ENCODE assay signal across 1 cellular context in the genomic region with DNA sequence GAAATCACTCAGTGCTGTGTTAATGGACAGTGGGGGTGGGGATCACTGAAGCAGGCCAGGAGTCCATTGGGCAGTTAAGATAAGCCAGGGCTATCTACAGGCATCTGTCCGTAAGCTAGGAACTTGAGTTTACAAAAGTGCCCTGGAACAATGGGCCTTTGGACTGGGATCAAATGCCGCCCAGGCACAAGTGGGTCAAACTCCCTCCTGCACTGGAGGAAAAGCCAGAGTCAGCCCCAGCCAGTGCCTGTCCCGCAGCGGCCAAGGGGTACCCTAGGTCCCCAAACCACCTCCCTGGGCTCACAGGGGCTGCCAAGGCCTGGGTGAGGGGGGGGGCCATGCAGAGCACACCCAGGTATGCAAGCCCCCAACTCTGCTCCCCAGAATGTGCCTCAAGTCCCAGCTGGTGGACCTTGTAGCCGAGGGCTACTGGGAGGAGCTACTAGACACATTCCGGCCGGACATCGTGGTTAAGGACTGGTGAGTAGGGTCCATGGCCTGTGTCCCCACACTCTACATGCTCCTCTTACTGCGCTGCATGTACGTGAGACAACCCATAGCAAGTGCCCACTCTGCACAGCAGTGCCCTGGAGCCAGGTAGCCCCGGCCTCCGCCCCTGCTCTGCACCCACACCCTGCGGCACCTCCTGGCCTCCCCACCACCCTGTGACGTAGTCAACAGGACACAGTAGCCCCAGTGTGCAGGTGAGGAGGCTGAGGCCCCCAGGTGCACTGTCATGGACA.
TF ChIP-seq lines count a peak whose summit lies in the region.

No MANE protein-coding gene starts in this region.

TF ChIP-seq in K562, 482 proteins besides CTCF, POLR2A, EP300 and RAD21 (continued from another document and continues in another):
- TF ChIP-seq, protein P1, sequence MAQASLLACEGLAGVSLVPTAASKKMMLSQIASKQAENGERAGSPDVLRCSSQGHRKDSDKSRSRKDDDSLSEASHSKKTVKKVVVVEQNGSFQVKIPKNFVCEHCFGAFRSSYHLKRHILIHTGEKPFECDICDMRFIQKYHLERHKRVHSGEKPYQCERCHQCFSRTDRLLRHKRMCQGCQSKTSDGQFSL (CRISPR knock-in tag; IDR thresholded peaks at IDR 0.05) = peak; percentile 90
- TF ChIP-seq, protein P1 (tag; IDR thresholded peaks at IDR 0.05) = peak in 1 of 2 experiments; percentile 26; a peak in 1 of 4 replicates
- TF ChIP-seq, protein P2, sequence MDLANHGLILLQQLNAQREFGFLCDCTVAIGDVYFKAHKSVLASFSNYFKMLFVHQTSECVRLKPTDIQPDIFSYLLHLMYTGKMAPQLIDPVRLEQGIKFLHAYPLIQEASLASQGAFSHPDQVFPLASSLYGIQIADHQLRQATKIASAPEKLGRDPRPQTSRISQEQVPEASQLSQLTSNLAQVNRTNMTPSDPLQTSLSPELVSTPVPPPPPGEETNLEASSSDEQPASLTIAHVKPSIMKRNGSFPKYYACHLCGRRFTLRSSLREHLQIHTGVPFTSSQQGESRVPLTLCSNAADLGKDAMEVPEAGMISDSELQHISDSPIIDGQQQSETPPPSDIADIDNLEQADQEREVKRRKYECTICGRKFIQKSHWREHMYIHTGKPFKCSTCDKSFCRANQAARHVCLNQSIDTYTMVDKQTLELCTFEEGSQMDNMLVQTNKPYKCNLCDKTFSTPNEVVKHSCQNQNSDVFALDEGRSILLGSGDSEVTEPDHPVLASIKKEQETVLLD (IDR thresholded peaks at IDR 0.05) = peak; percentile 51; the same call in 1 of the 2 replicates
- TF ChIP-seq POLR2AphosphoS5 (IDR thresholded peaks at IDR 0.05; ENCODE audit: control insufficient read depth, insufficient read depth, low read depth, low read length) = peak; percentile 79
- TF ChIP-seq DIDO1 (tag; IDR thresholded peaks at IDR 0.05; ENCODE audit: low read depth) = no peak
- no peak for TF ChIP-seq ZNF699 (CRISPR knock-in tag; IDR thresholded peaks at IDR 0.05; ENCODE audit: insufficient replicate concordance)
- TF ChIP-seq, protein P3, sequence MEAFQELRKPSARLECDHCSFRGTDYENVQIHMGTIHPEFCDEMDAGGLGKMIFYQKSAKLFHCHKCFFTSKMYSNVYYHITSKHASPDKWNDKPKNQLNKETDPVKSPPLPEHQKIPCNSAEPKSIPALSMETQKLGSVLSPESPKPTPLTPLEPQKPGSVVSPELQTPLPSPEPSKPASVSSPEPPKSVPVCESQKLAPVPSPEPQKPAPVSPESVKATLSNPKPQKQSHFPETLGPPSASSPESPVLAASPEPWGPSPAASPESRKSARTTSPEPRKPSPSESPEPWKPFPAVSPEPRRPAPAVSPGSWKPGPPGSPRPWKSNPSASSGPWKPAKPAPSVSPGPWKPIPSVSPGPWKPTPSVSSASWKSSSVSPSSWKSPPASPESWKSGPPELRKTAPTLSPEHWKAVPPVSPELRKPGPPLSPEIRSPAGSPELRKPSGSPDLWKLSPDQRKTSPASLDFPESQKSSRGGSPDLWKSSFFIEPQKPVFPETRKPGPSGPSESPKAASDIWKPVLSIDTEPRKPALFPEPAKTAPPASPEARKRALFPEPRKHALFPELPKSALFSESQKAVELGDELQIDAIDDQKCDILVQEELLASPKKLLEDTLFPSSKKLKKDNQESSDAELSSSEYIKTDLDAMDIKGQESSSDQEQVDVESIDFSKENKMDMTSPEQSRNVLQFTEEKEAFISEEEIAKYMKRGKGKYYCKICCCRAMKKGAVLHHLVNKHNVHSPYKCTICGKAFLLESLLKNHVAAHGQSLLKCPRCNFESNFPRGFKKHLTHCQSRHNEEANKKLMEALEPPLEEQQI (IDR thresholded peaks at IDR 0.05) = no peak
- no peak for TF ChIP-seq PCBP1 (IDR thresholded peaks at IDR 0.05; ENCODE audit: low read depth, low read length, poor library complexity, severe bottlenecking)
- TF ChIP-seq NFRKB (IDR thresholded peaks at IDR 0.05; ENCODE audit: low read depth) = no peak
- no peak for TF ChIP-seq ZNF133 (CRISPR knock-in tag; IDR thresholded peaks at IDR 0.05)
- TF ChIP-seq, protein P4, sequence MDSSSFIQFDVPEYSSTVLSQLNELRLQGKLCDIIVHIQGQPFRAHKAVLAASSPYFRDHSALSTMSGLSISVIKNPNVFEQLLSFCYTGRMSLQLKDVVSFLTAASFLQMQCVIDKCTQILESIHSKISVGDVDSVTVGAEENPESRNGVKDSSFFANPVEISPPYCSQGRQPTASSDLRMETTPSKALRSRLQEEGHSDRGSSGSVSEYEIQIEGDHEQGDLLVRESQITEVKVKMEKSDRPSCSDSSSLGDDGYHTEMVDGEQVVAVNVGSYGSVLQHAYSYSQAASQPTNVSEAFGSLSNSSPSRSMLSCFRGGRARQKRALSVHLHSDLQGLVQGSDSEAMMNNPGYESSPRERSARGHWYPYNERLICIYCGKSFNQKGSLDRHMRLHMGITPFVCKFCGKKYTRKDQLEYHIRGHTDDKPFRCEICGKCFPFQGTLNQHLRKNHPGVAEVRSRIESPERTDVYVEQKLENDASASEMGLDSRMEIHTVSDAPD (CRISPR knock-in tag; IDR thresholded peaks at IDR 0.05) = no peak
- TF ChIP-seq PURB (CRISPR knock-in tag; IDR thresholded peaks at IDR 0.05; ENCODE audit: low read depth) = no peak
- TF ChIP-seq, protein P5, sequence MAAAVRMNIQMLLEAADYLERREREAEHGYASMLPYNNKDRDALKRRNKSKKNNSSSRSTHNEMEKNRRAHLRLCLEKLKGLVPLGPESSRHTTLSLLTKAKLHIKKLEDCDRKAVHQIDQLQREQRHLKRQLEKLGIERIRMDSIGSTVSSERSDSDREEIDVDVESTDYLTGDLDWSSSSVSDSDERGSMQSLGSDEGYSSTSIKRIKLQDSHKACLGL (CRISPR knock-in tag; IDR thresholded peaks at IDR 0.05; ENCODE audit: borderline replicate concordance, poor library complexity, severe bottlenecking) = no peak
- TF ChIP-seq, protein P6, sequence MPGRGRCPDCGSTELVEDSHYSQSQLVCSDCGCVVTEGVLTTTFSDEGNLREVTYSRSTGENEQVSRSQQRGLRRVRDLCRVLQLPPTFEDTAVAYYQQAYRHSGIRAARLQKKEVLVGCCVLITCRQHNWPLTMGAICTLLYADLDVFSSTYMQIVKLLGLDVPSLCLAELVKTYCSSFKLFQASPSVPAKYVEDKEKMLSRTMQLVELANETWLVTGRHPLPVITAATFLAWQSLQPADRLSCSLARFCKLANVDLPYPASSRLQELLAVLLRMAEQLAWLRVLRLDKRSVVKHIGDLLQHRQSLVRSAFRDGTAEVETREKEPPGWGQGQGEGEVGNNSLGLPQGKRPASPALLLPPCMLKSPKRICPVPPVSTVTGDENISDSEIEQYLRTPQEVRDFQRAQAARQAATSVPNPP (IDR thresholded peaks at IDR 0.05; ENCODE audit: borderline replicate concordance, insufficient read depth, insufficient read length) = no peak
- TF ChIP-seq CEBPG (CRISPR knock-in tag; IDR thresholded peaks at IDR 0.05) = no peak
- no peak for TF ChIP-seq CEBPG (tag; conservative IDR thresholded peaks at IDR 0.05 in 1 of 2, IDR thresholded peaks at IDR 0.05 in 1 of 2)
- peak; percentile 47; the same call in 1 of the 2 replicates for TF ChIP-seq ZEB2 (IDR thresholded peaks at IDR 0.05)
- TF ChIP-seq, protein P7, sequence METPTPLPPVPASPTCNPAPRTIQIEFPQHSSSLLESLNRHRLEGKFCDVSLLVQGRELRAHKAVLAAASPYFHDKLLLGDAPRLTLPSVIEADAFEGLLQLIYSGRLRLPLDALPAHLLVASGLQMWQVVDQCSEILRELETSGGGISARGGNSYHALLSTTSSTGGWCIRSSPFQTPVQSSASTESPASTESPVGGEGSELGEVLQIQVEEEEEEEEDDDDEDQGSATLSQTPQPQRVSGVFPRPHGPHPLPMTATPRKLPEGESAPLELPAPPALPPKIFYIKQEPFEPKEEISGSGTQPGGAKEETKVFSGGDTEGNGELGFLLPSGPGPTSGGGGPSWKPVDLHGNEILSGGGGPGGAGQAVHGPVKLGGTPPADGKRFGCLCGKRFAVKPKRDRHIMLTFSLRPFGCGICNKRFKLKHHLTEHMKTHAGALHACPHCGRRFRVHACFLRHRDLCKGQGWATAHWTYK (CRISPR knock-in tag; IDR thresholded peaks at IDR 0.05) = no peak
- TF ChIP-seq RBM17 (IDR thresholded peaks at IDR 0.05; ENCODE audit: borderline replicate concordance, low read depth, low read length) = no peak
- no peak for TF ChIP-seq ASH1L (IDR thresholded peaks at IDR 0.05; ENCODE audit: borderline replicate concordance, low read depth, partially characterized antibody)
- TF ChIP-seq, protein P8, sequence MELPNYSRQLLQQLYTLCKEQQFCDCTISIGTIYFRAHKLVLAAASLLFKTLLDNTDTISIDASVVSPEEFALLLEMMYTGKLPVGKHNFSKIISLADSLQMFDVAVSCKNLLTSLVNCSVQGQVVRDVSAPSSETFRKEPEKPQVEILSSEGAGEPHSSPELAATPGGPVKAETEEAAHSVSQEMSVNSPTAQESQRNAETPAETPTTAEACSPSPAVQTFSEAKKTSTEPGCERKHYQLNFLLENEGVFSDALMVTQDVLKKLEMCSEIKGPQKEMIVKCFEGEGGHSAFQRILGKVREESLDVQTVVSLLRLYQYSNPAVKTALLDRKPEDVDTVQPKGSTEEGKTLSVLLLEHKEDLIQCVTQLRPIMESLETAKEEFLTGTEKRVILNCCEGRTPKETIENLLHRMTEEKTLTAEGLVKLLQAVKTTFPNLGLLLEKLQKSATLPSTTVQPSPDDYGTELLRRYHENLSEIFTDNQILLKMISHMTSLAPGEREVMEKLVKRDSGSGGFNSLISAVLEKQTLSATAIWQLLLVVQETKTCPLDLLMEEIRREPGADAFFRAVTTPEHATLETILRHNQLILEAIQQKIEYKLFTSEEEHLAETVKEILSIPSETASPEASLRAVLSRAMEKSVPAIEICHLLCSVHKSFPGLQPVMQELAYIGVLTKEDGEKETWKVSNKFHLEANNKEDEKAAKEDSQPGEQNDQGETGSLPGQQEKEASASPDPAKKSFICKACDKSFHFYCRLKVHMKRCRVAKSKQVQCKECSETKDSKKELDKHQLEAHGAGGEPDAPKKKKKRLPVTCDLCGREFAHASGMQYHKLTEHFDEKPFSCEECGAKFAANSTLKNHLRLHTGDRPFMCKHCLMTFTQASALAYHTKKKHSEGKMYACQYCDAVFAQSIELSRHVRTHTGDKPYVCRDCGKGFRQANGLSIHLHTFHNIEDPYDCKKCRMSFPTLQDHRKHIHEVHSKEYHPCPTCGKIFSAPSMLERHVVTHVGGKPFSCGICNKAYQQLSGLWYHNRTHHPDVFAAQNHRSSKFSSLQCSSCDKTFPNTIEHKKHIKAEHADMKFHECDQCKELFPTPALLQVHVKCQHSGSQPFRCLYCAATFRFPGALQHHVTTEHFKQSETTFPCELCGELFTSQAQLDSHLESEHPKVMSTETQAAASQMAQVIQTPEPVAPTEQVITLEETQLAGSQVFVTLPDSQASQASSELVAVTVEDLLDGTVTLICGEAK (IDR thresholded peaks at IDR 0.05) = no peak
- TF ChIP-seq, protein P8 (CRISPR knock-in tag; IDR thresholded peaks at IDR 0.05) = no peak
- TF ChIP-seq, protein P9, sequence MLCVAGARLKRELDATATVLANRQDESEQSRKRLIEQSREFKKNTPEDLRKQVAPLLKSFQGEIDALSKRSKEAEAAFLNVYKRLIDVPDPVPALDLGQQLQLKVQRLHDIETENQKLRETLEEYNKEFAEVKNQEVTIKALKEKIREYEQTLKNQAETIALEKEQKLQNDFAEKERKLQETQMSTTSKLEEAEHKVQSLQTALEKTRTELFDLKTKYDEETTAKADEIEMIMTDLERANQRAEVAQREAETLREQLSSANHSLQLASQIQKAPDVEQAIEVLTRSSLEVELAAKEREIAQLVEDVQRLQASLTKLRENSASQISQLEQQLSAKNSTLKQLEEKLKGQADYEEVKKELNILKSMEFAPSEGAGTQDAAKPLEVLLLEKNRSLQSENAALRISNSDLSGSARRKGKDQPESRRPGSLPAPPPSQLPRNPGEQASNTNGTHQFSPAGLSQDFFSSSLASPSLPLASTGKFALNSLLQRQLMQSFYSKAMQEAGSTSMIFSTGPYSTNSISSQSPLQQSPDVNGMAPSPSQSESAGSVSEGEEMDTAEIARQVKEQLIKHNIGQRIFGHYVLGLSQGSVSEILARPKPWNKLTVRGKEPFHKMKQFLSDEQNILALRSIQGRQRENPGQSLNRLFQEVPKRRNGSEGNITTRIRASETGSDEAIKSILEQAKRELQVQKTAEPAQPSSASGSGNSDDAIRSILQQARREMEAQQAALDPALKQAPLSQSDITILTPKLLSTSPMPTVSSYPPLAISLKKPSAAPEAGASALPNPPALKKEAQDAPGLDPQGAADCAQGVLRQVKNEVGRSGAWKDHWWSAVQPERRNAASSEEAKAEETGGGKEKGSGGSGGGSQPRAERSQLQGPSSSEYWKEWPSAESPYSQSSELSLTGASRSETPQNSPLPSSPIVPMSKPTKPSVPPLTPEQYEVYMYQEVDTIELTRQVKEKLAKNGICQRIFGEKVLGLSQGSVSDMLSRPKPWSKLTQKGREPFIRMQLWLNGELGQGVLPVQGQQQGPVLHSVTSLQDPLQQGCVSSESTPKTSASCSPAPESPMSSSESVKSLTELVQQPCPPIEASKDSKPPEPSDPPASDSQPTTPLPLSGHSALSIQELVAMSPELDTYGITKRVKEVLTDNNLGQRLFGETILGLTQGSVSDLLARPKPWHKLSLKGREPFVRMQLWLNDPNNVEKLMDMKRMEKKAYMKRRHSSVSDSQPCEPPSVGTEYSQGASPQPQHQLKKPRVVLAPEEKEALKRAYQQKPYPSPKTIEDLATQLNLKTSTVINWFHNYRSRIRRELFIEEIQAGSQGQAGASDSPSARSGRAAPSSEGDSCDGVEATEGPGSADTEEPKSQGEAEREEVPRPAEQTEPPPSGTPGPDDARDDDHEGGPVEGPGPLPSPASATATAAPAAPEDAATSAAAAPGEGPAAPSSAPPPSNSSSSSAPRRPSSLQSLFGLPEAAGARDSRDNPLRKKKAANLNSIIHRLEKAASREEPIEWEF (CRISPR knock-in tag; IDR thresholded peaks at IDR 0.05) = no peak
- no peak for TF ChIP-seq ZNF583 (CRISPR knock-in tag; IDR thresholded peaks at IDR 0.05)
- peak; percentile 78; the same call in 1 of the 2 replicates for TF ChIP-seq SMARCC2 (IDR thresholded peaks at IDR 0.05; ENCODE audit: low read depth)
